8 cellular contexts compared by ENCODE assay signal in the genomic region with DNA sequence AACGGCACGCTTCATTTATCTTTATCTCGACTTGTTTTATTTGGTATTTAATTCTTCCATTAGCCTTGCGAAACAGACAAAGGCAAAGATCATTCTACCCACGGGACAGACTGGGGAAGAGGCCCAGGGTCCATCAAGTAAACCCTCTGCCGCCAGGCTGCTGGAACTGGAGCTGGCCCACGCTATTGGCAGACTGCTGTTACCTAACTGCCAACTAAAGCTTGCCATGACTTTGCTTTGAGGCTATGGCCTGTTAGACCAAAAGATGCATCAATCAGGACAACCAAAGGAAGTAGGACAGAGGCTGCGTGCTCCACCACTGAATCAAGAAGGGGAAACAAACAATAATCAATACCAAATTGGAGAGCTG. TPM values are rescaled to one million over a fixed set of nuclear protein-coding genes. Genes with fewer than 3 reads are reported as not detected.
DNase-seq lines count a peak whose midpoint lies in the region; ATAC-seq and TF ChIP-seq lines count a peak whose summit lies in the region.

No MANE protein-coding gene starts in this region.

- peak overlapping the region; percentile 96 for H3K27ac Mint-ChIP-seq in central memory CD8-positive, alpha-beta T cell (ENCODE audit: low read depth)
- H3K27ac Mint-ChIP-seq in naive thymus-derived CD4-positive, alpha-beta T cell = peak overlapping the region; percentile 91 to 97 (median 94)

- TF ChIP-seq CTCF in AG09309 (IDR thresholded peaks at IDR 0.05; ENCODE audit: control insufficient read depth, insufficient read depth, low read depth, low read length, missing control alignments) = no peak

- POLR2A ChIA-PET in naive thymus-derived CD4-positive, alpha-beta T cell (lab: Charles Lee) = interaction anchor here (1.0 to 2.7 kb wide), 10 partner anchors 11 to 791 kb away, joined by 3 to 18 read pairs (median 4); partner anchors contain the start of genes CCDC15, PUS3, SIAE and SPA17

- 76 to 79% methylated on average over 8 of the region's 8 CpGs for WGBS in aorta, 2 donors

- peaks cover 7% of the 10 kb centered on the region for H3K36me3 Mint-ChIP-seq in central memory CD8-positive, alpha-beta T cell (ENCODE audit: insufficient read depth)
- peaks cover 0 to 8% (median under 1%) of the 10 kb centered on the region in 5 donors for H3K36me3 Mint-ChIP-seq in naive thymus-derived CD4-positive, alpha-beta T cell

- no peaks in the 10 kb centered on the region for H3K27me3 ChIP-seq in naive thymus-derived CD4-positive, alpha-beta T cell (ENCODE audit: control insufficient read depth in 2 of 2, insufficient read depth in 2 of 2, low read length in 2 of 2)
- H3K27me3 ChIP-seq in aorta (ENCODE audit: control insufficient read depth in 1 of 2, insufficient read depth in 2 of 2, low read length in 1 of 2) = no peaks in the 10 kb centered on the region

- no peak for ATAC-seq in central memory CD8-positive, alpha-beta T cell (replicated peaks; ENCODE audit: extremely low read depth, poor library complexity, severe bottlenecking)
- ATAC-seq in naive thymus-derived CD4-positive, alpha-beta T cell = no peak
- ATAC-seq in GM19395 (IDR thresholded peaks at IDR 0.05; ENCODE audit: unreplicated experiment) = no peak
- no peak for ATAC-seq in aorta (ENCODE audit: low FRiP score)
- ATAC-seq in GM21526 (IDR thresholded peaks at IDR 0.05; ENCODE audit: low FRiP score, unreplicated experiment) = no peak

- H3K9me3 ChIP-seq in naive thymus-derived CD4-positive, alpha-beta T cell (ENCODE audit: control insufficient read depth in 2 of 3, low read length in 3 of 3) = no peaks in the 10 kb centered on the region
- no peaks in the 10 kb centered on the region for H3K9me3 ChIP-seq in aorta (ENCODE audit: control insufficient read depth, low read length)

- peak overlapping the region; percentile 94 for H3K4me3 Mint-ChIP-seq in central memory CD8-positive, alpha-beta T cell
- H3K4me3 Mint-ChIP-seq in naive thymus-derived CD4-positive, alpha-beta T cell = peak overlapping the region; percentile 91 to 100 (median 96)

- H3K4me1 Mint-ChIP-seq in central memory CD8-positive, alpha-beta T cell = peaks cover 22% of the 10 kb centered on the region
- peaks cover 0 to 33% (median 22%) of the 10 kb centered on the region in 7 donors for H3K4me1 Mint-ChIP-seq in naive thymus-derived CD4-positive, alpha-beta T cell

- peak overlapping the region; percentile 34 for H3K4me3 ChIP-seq in AG09309 (ENCODE audit: control insufficient read depth, low read depth, low read length)
- peak overlapping the region; percentile 96 for H3K4me3 ChIP-seq in Jurkat, Clone E6-1 (ENCODE audit: low read length)
- peak overlapping the region; percentile 81 for H3K4me3 ChIP-seq in naive thymus-derived CD4-positive, alpha-beta T cell (ENCODE audit: low read length)
- H3K4me3 ChIP-seq in aorta (ENCODE audit: low read length in 2 of 2) = no peak overlapping the region

- peak overlapping the region; percentile 77 for H3K27ac ChIP-seq in naive thymus-derived CD4-positive, alpha-beta T cell (ENCODE audit: low read depth, low read length)
- no peak overlapping the region for H3K27ac ChIP-seq in aorta (ENCODE audit: low read depth in 1 of 2, low read length in 2 of 2)

- H3K9me3 Mint-ChIP-seq in central memory CD8-positive, alpha-beta T cell = no peaks in the 10 kb centered on the region
- peaks cover 0 to 7% (median 0%) of the 10 kb centered on the region in 11 donors for H3K9me3 Mint-ChIP-seq in naive thymus-derived CD4-positive, alpha-beta T cell

- H3K4me1 ChIP-seq in naive thymus-derived CD4-positive, alpha-beta T cell (ENCODE audit: control insufficient read depth in 2 of 2, insufficient read depth in 2 of 2, low read length in 2 of 2) = peaks cover 0 to 8% of the 10 kb centered on the region in 2 donors
- peaks cover 0 to 3% of the 10 kb centered on the region in 2 donors for H3K4me1 ChIP-seq in aorta (ENCODE audit: control insufficient read depth in 1 of 2, insufficient read depth in 2 of 2, low read length in 2 of 2)

- CTCF ChIA-PET in naive thymus-derived CD4-positive, alpha-beta T cell (lab: Charles Lee) = interaction anchor here (0.9 to 1.5 kb wide), 3 partner anchors 30 to 515 kb away, joined by 3 to 6 read pairs (median 3); no protein-coding TSS in a partner anchor

- intact Hi-C loops in naive thymus-derived CD4-positive, alpha-beta T cell (cut with micrococcal nuclease) = loop anchor here (5.0 kb wide), 6 partner anchors 50 to 1190 kb away; partner anchors contain the start of genes CDON (in 1 of the 2), DCPS (in 1 of the 2), FAM118B (in 1 of the 2) and RPUSD4 (in 1 of the 2)
- intact Hi-C loops in aorta (cut with DNase I) = loop anchor here (5.0 to 10.0 kb wide), 3 partner anchors 157 to 480 kb away; partner anchors contain the start of genes CCDC15 (in 1 of the 2), EI24 (in 1 of the 2) and STT3A (in 1 of the 2)

- peaks cover 8% of the 10 kb centered on the region for H3K27me3 Mint-ChIP-seq in central memory CD8-positive, alpha-beta T cell
- H3K27me3 Mint-ChIP-seq in naive thymus-derived CD4-positive, alpha-beta T cell = peaks cover 4 to 8% (median 5%) of the 10 kb centered on the region in 5 donors

- no peak for DNase-seq in AG09309 (ENCODE audit: low read depth)
- DNase-seq in Jurkat, Clone E6-1 (ENCODE audit: low read depth, low spot score) = no peak
- no peak for DNase-seq in central memory CD8-positive, alpha-beta T cell (ENCODE audit: low spot score in 2 of 2)
- no peak for DNase-seq in naive thymus-derived CD4-positive, alpha-beta T cell
- DNase-seq in KG1 (lab: John Stamatoyannopoulos, UW) = no peak
- no peak for DNase-seq in aorta

- H3K36me3 ChIP-seq in naive thymus-derived CD4-positive, alpha-beta T cell (ENCODE audit: control insufficient read depth in 2 of 3, insufficient read depth in 3 of 3, low read length in 3 of 3) = no peaks in the 10 kb centered on the region
- H3K36me3 ChIP-seq in aorta (ENCODE audit: control insufficient read depth in 1 of 2, insufficient read depth in 2 of 2, low read length in 1 of 2) = no peaks in the 10 kb centered on the region

RNA-seq across cellular contexts. Expression of gene TMEM218, which starts 0.8 kb away (rescaled TPM):
- polyA plus RNA-seq in Jurkat, Clone E6-1 (2012; ENCODE audit: insufficient read depth, insufficient read length) = 31.3 TPM
- total RNA-seq in naive thymus-derived CD4-positive, alpha-beta T cell = 10 to 100 TPM; 10.2 to 18.5 (median 13.9) TPM
- polyA plus RNA-seq in naive thymus-derived CD4-positive, alpha-beta T cell = 10 to 100 TPM; 34.5 to 36.1 TPM
- 10 to 100 TPM in 1 of 2 donors, 1 to 10 TPM in 1; 9.9 to 16.9 TPM for total RNA-seq in aorta
- 10 to 100 TPM; 31.9 to 34.7 TPM for polyA plus RNA-seq in aorta

RNA-seq across cellular contexts. Expression of gene SLC37A2, which starts 49.1 kb away (rescaled TPM):
- 4.3 TPM for polyA plus RNA-seq in Jurkat, Clone E6-1 (2012; ENCODE audit: insufficient read depth, insufficient read length)
- total RNA-seq in naive thymus-derived CD4-positive, alpha-beta T cell = 10 to 100 TPM in 1 of 5 experiments, 1 to 10 TPM in 3, under 1 TPM in 1; 0.58 to 16.3 (median 4.0) TPM
- under 1 TPM; 0.07 to 0.20 TPM for polyA plus RNA-seq in naive thymus-derived CD4-positive, alpha-beta T cell
- 10 to 100 TPM in 1 of 2 donors, 1 to 10 TPM in 1; 9.1 to 11.8 TPM for total RNA-seq in aorta
- 1 to 10 TPM in 1 of 2 donors, under 1 TPM in 1; 0.72 to 6.8 TPM for polyA plus RNA-seq in aorta

RNA-seq across cellular contexts. Expression of gene PKNOX2, which starts 52.3 kb away (rescaled TPM):
- not detected for polyA plus RNA-seq in Jurkat, Clone E6-1 (2012; ENCODE audit: insufficient read depth, insufficient read length)
- total RNA-seq in naive thymus-derived CD4-positive, alpha-beta T cell = not detected
- not detected for polyA plus RNA-seq in naive thymus-derived CD4-positive, alpha-beta T cell
- total RNA-seq in aorta = 10 to 100 TPM in 1 of 2 donors, 1 to 10 TPM in 1; 7.7 to 19.8 TPM
- polyA plus RNA-seq in aorta = 1 to 10 TPM; 1.8 to 3.9 TPM

Comparison
In these comparisons a context has a peak if more than half of its experiments do, and no peak if none do; other contexts are left out.
1. H3K4me3 ChIP-seq: peak in AG09309 (single experiment), Jurkat, Clone E6-1 (single experiment) and naive thymus-derived CD4-positive, alpha-beta T cell (single experiment); none in aorta (0 of 2).
2. RNA of gene PKNOX2, which starts 52.3 kb away (total RNA-seq): 7.7 to 19.8 TPM in aorta; not detected in naive thymus-derived CD4-positive, alpha-beta T cell; every median in the first group is over 4 times any median in the second.